15 cellular contexts compared by ENCODE assay signal in the genomic region with DNA sequence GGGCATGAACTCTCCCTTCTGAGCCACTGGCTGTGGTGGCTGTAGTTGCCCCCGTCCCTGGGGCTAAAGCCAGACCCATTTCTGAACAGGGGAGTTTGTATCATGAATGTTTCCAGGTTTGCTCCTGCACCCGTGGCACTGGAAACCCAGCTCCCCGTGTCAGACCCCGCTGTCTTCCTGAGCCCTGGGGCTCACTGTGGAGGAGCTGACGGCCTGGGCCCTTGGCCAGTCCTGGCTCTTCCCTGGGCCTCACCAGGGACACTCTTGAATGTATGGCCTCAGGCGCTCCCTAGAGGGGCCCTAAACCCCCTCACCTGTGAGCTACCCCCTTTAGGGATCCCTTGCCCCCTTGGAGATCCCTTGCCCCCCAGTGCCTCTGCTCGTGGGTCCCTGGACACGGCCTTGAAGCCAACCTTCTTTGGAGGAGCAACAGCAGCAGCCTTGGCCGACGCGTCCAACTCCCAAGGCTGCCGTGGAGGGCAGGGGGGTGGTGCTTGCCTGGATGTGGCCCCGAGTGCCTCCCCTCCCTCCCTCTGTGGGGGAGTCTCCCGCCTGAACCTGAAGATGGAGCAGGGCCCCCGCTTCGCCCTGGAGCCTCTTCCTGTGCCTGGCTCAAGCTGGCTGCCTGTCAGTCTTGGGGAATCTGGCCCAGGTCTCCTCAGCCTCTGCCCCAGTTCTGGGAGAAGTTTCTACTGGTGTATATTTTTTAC. TPM values are rescaled to one million over a fixed set of nuclear protein-coding genes. Genes with fewer than 3 reads are reported as not detected.
DNase-seq lines count a peak whose midpoint lies in the region; ATAC-seq and TF ChIP-seq lines count a peak whose summit lies in the region.
"Had no signal": no experiment of that assay in that cellular context is flagged by ENCODE, and none has a peak within 500 bp of the region (broad histone marks: within the 10 kb centered on the region; RNA-seq: fewer than 3 reads in every experiment).

No MANE protein-coding gene starts in this region.

- H3K27me3 ChIP-seq in HCT116 (ENCODE audit: insufficient read depth, low read length) (no peaks in the 10 kb centered on the region), adrenal gland (no peaks in the 10 kb centered on the region)

- BruUV-seq in HCT116 (replicated peaks; lab: Mats Ljungman, UMichigan): TSS peak; percentile 63

- H3K36me3 ChIP-seq in HCT116 (ENCODE audit: control insufficient read depth in 1 of 2, insufficient read depth in 2 of 2, low read length in 2 of 2) (peaks cover 13 to 17% of the 10 kb centered on the region in 2 experiments; a peak in 2 of 4 replicates), adrenal gland (replicated peaks in 1 of 2) (peaks cover 0 to 76% of the 10 kb centered on the region in 2 donors)

- H3K27ac ChIP-seq in HCT116 (ENCODE audit: low read depth, low read length): peak overlapping the region; percentile 4; the same call in 1 of the 2 replicates
- H3K27ac ChIP-seq in adrenal gland: peak overlapping the region; percentile 39 to 81 (median 43)
- H3K27ac ChIP-seq: HL-60 had no signal

- TF ChIP-seq RAD21 in HCT116 (IDR thresholded peaks at IDR 0.05; ENCODE audit: low read depth): no peak

- no peak overlapping the region for H3K9ac ChIP-seq in HCT116 (ENCODE audit: low read length)

- H3K4me1 Mint-ChIP-seq in stimulated activated effector memory CD8-positive, alpha-beta T cell treated with anti-CD3 and anti-CD28 coated beads, Interleukin-12 subunit alpha, Interleukin-12 subunit beta, amount 100 ng/mL, for 72 hours: no peaks in the 10 kb centered on the region
- no peaks in the 10 kb centered on the region for H3K4me1 Mint-ChIP-seq in activated CD4-positive, alpha-beta memory T cell treated with anti-CD3 and anti-CD28 coated beads, Interleukin-2, amount 10 ng/mL, durations not matched to agents 7 days and 5 days

- RAD21 ChIA-PET in HCT116 (lab: Charles Lee; ENCODE audit: low non-redundant PET in 1 of 2, low total read pairs in 2 of 2, uncharacterized antibody in 2 of 2, unreplicated experiment in 2 of 2): no interaction called here

- no peak overlapping the region for H3K4me3 Mint-ChIP-seq in stimulated activated effector memory CD8-positive, alpha-beta T cell treated with anti-CD3 and anti-CD28 coated beads, Interleukin-12 subunit alpha, Interleukin-12 subunit beta, amount 100 ng/mL, for 72 hours
- H3K4me3 Mint-ChIP-seq in activated CD4-positive, alpha-beta memory T cell treated with anti-CD3 and anti-CD28 coated beads, Interleukin-2, amount 10 ng/mL, durations not matched to agents 7 days and 5 days: no peak overlapping the region
- H3K4me3 Mint-ChIP-seq: natural killer cell treated with Interleukin-12 subunit alpha and Interleukin-12 subunit beta and Interleukin-15 and Interleukin-18, amount 100 ng/mL, for 72 hours had no signal

- WGBS in adrenal gland, 4 donors: 28 to 67% (median 30%) methylated on average over 1 to 16 of the region's 16 CpGs

- H3K9me2 ChIP-seq in HCT116 (ENCODE audit: insufficient read depth): no peaks in the 10 kb centered on the region

- H2AFZ ChIP-seq in HCT116 (ENCODE audit: low read depth, low read length, poor library complexity, severe bottlenecking): no peak overlapping the region

- no peaks in the 10 kb centered on the region for H3K79me2 ChIP-seq in HCT116 (ENCODE audit: insufficient read depth, low read length)

- H3K9me3 ChIP-seq in HCT116 (ENCODE audit: control insufficient read depth in 1 of 2, insufficient read depth in 1 of 2, low read depth in 1 of 2, low read length in 2 of 2) (no peaks in the 10 kb centered on the region), adrenal gland (replicated peaks in 1 of 3) (no peaks in the 10 kb centered on the region)

- no peak for DNase-seq in HCT116 (ENCODE audit: low read depth, low spot score)
- peak in 3 of 7 donors; percentile 56 to 66 (median 63) for DNase-seq in adrenal gland
- peak; percentile 79 for DNase-seq in left kidney (ENCODE audit: low read depth, low spot score)
- no peak for DNase-seq in stimulated activated effector memory CD8-positive, alpha-beta T cell treated with anti-CD3 and anti-CD28 coated beads, Interleukin-12 subunit alpha, Interleukin-12 subunit beta, amount 100 ng/mL, for 72 hours (ENCODE audit: low spot score in 2 of 2)
- no peak for DNase-seq in activated CD4-positive, alpha-beta memory T cell treated with anti-CD3 and anti-CD28 coated beads, Interleukin-2, amount 10 ng/mL, durations not matched to agents 7 days and 5 days
- DNase-seq in cerebellar cortex (ENCODE audit: low spot score): no peak
- DNase-seq in HCEC 1CT: no peak
- no peak for DNase-seq in NCI-H1417 (lab: John Stamatoyannopoulos, UW)
- DNase-seq: activated CD4-positive, alpha-beta T cell treated with anti-CD3 and anti-CD28 coated beads for 48 hours; effector memory CD4-positive, alpha-beta T cell; NCI-H187; NCI-H526 treated with DMSO at 0.1 percent for 48 hours; T-helper 9 cell had no signal

- H3K9me3 Mint-ChIP-seq in stimulated activated effector memory CD8-positive, alpha-beta T cell treated with anti-CD3 and anti-CD28 coated beads, Interleukin-12 subunit alpha, Interleukin-12 subunit beta, amount 100 ng/mL, for 72 hours: no peaks in the 10 kb centered on the region
- H3K9me3 Mint-ChIP-seq in activated CD4-positive, alpha-beta memory T cell treated with anti-CD3 and anti-CD28 coated beads, Interleukin-2, amount 10 ng/mL, durations not matched to agents 7 days and 5 days: no peaks in the 10 kb centered on the region
- H3K9me3 Mint-ChIP-seq: natural killer cell treated with Interleukin-12 subunit alpha and Interleukin-12 subunit beta and Interleukin-15 and Interleukin-18, amount 100 ng/mL, for 72 hours had no signal

- H3K4me1 ChIP-seq in HCT116 (ENCODE audit: control insufficient read depth in 1 of 2, insufficient read depth in 2 of 2, low read length in 2 of 2) (no peaks in the 10 kb centered on the region), adrenal gland (replicated peaks in 1 of 2) (peaks cover 8 to 26% of the 10 kb centered on the region in 2 donors)

- no peak overlapping the region for H3K4me2 ChIP-seq in HCT116 (ENCODE audit: low read length)

- TF ChIP-seq POLR2A in HCT116 (IDR thresholded peaks at IDR 0.05; ENCODE audit: borderline replicate concordance, extremely low read depth, insufficient read depth, insufficient read length) (no peak), adrenal gland (IDR thresholded peaks at IDR 0.05) (no peak)

- no peaks in the 10 kb centered on the region for H4K20me1 ChIP-seq in HCT116 (ENCODE audit: insufficient read depth)

- H3K27me3 Mint-ChIP-seq in activated CD4-positive, alpha-beta memory T cell treated with anti-CD3 and anti-CD28 coated beads, Interleukin-2, amount 10 ng/mL, durations not matched to agents 7 days and 5 days: no peaks in the 10 kb centered on the region
- H3K27me3 Mint-ChIP-seq: natural killer cell treated with Interleukin-12 subunit alpha and Interleukin-12 subunit beta and Interleukin-15 and Interleukin-18, amount 100 ng/mL, for 72 hours had no signal

- CTCF ChIA-PET in HCT116 (lab: Charles Lee): no interaction called here
- CTCF ChIA-PET in activated CD4-positive, alpha-beta memory T cell treated with anti-CD3 and anti-CD28 coated beads, Interleukin-2, amount 10 ng/mL, durations not matched to agents 7 days and 5 days (lab: Charles Lee): interaction anchor here (1.6 kb wide), 1 partner anchor 12 kb away, joined by 4 read pairs; no protein-coding TSS in a partner anchor

- H3K27ac Mint-ChIP-seq in stimulated activated effector memory CD8-positive, alpha-beta T cell treated with anti-CD3 and anti-CD28 coated beads, Interleukin-12 subunit alpha, Interleukin-12 subunit beta, amount 100 ng/mL, for 72 hours: peak overlapping the region; percentile 17
- H3K27ac Mint-ChIP-seq in activated CD4-positive, alpha-beta memory T cell treated with anti-CD3 and anti-CD28 coated beads, Interleukin-2, amount 10 ng/mL, durations not matched to agents 7 days and 5 days: no peak overlapping the region
- H3K27ac Mint-ChIP-seq: natural killer cell treated with Interleukin-12 subunit alpha and Interleukin-12 subunit beta and Interleukin-15 and Interleukin-18, amount 100 ng/mL, for 72 hours had no signal

- no peak overlapping the region for H3K4me3 ChIP-seq in HCT116 (replicated peaks in 1 of 2; ENCODE audit: low read depth in 1 of 2, low read length in 2 of 2)
- no peak overlapping the region for H3K4me3 ChIP-seq in adrenal gland

- ATAC-seq in HCT116: no peak
- no peak for ATAC-seq in stimulated activated effector memory CD8-positive, alpha-beta T cell treated with anti-CD3 and anti-CD28 coated beads, Interleukin-12 subunit alpha, Interleukin-12 subunit beta, amount 100 ng/mL, for 72 hours
- ATAC-seq: natural killer cell treated with Interleukin-12 subunit alpha and Interleukin-12 subunit beta and Interleukin-15 and Interleukin-18, amount 100 ng/mL, for 72 hours had no signal

- H3K36me3 Mint-ChIP-seq in stimulated activated effector memory CD8-positive, alpha-beta T cell treated with anti-CD3 and anti-CD28 coated beads, Interleukin-12 subunit alpha, Interleukin-12 subunit beta, amount 100 ng/mL, for 72 hours: peaks cover 23% of the 10 kb centered on the region
- peaks cover 6% of the 10 kb centered on the region for H3K36me3 Mint-ChIP-seq in activated CD4-positive, alpha-beta memory T cell treated with anti-CD3 and anti-CD28 coated beads, Interleukin-2, amount 10 ng/mL, durations not matched to agents 7 days and 5 days (ENCODE audit: low read depth)
- H3K36me3 Mint-ChIP-seq: natural killer cell treated with Interleukin-12 subunit alpha and Interleukin-12 subunit beta and Interleukin-15 and Interleukin-18, amount 100 ng/mL, for 72 hours had no signal

- no peak for TF ChIP-seq CTCF in HCT116 (IDR thresholded peaks at IDR 0.05 in 2 of 3, conservative IDR thresholded peaks at IDR 0.05 in 1 of 3; ENCODE audit: borderline replicate concordance in 1 of 3, insufficient read depth in 1 of 3, low read depth in 2 of 3, low read length in 2 of 3)
- peak in 1 of 6 experiments; percentile 4 for TF ChIP-seq CTCF in adrenal gland (IDR thresholded peaks at IDR 0.05)

- intact Hi-C loops in HCT116 (cut with micrococcal nuclease): no loop called here
- intact Hi-C loops in adrenal gland (cut with DNase I): no loop called here

- POLR2A ChIA-PET in HCT116 (lab: Charles Lee): interaction anchor here (0.6 kb wide), 1 partner anchor 18 kb away, joined by 5 read pairs; no protein-coding TSS in a partner anchor
- POLR2A ChIA-PET in activated CD4-positive, alpha-beta memory T cell treated with anti-CD3 and anti-CD28 coated beads, Interleukin-2, amount 10 ng/mL, durations not matched to agents 7 days and 5 days (lab: Charles Lee): interaction anchor here (0.7 kb wide), 1 partner anchor 9 kb away, joined by 3 read pairs; no protein-coding TSS in a partner anchor

RNA-seq across cellular contexts. Expression of a gene that starts 15.9 kb away (rescaled TPM):
- total RNA-seq in HCT116 (2021; ENCODE audit: unreplicated experiment) (38.4 TPM), adrenal gland (10 to 100 TPM; 26.6 to 90.8 (median 48.7) TPM)
- polyA plus RNA-seq in HCT116 (2012): 14.5 and 16.3 TPM in 2 replicates
- 10 to 100 TPM; 10.1 to 43.2 (median 28.3) TPM for polyA plus RNA-seq in adrenal gland
- 1 to 10 TPM; 1.5 to 1.9 TPM for total RNA-seq in activated CD4-positive, alpha-beta memory T cell treated with anti-CD3 and anti-CD28 coated beads, Interleukin-2, amount 10 ng/mL, durations not matched to agents 7 days and 5 days

RNA-seq across cellular contexts. Expression of a gene that starts 16.9 kb away (rescaled TPM):
- 87.3 TPM for total RNA-seq in HCT116 (2021; ENCODE audit: unreplicated experiment)
- polyA plus RNA-seq in HCT116 (2012): 80.0 and 86.5 TPM in 2 replicates
- 10 to 100 TPM; 18.6 to 30.3 (median 25.6) TPM for total RNA-seq in adrenal gland
- polyA plus RNA-seq in adrenal gland: 10 to 100 TPM; 17.9 to 67.8 (median 56.0) TPM
- total RNA-seq in activated CD4-positive, alpha-beta memory T cell treated with anti-CD3 and anti-CD28 coated beads, Interleukin-2, amount 10 ng/mL, durations not matched to agents 7 days and 5 days: 10 to 100 TPM; 55.6 to 60.5 TPM

RNA-seq across cellular contexts. Expression of a gene that starts 26.0 kb away (rescaled TPM):
- 209 TPM for total RNA-seq in HCT116 (2021; ENCODE audit: unreplicated experiment)
- 177 and 183 TPM in 2 replicates for polyA plus RNA-seq in HCT116 (2012)
- total RNA-seq in adrenal gland: 10 to 100 TPM in 7 of 8 donors, 1 to 10 TPM in 1; 9.9 to 40.5 (median 23.8) TPM
- polyA plus RNA-seq in adrenal gland: 10 to 100 TPM in 2 of 3 donors, 1 to 10 TPM in 1; 1.2 to 90.3 (median 51.4) TPM
- total RNA-seq in activated CD4-positive, alpha-beta memory T cell treated with anti-CD3 and anti-CD28 coated beads, Interleukin-2, amount 10 ng/mL, durations not matched to agents 7 days and 5 days: 10 to 100 TPM; 25.9 to 27.8 TPM

RNA-seq across cellular contexts. Expression of a gene that starts 43.0 kb away (rescaled TPM):
- total RNA-seq in HCT116 (2021; ENCODE audit: unreplicated experiment) (75.4 TPM), adrenal gland (100 to 1,000 TPM; 162 to 245 (median 174) TPM)
- polyA plus RNA-seq in HCT116 (2012): 64.3 and 69.0 TPM in 2 replicates
- polyA plus RNA-seq in adrenal gland: 100 to 1,000 TPM; 132 to 186 (median 134) TPM
- 10 to 100 TPM; 76.4 to 81.9 TPM for total RNA-seq in activated CD4-positive, alpha-beta memory T cell treated with anti-CD3 and anti-CD28 coated beads, Interleukin-2, amount 10 ng/mL, durations not matched to agents 7 days and 5 days

Comparison
In these comparisons a context has a peak if more than half of its experiments do, and no peak if none do; other contexts are left out.
1. RNA of a gene that starts 15.9 kb away (total RNA-seq): 26.6 to 90.8 TPM in adrenal gland and 38.4 TPM in HCT116 (single experiment); 1.5 to 1.9 TPM in activated CD4-positive, alpha-beta memory T cell treated with anti-CD3 and anti-CD28 coated beads, Interleukin-2, amount 10 ng/mL, durations not matched to agents 7 days and 5 days; every median in the first group is over 4 times any median in the second.